31 cellular contexts compared by ENCODE assay signal in the genomic region with DNA sequence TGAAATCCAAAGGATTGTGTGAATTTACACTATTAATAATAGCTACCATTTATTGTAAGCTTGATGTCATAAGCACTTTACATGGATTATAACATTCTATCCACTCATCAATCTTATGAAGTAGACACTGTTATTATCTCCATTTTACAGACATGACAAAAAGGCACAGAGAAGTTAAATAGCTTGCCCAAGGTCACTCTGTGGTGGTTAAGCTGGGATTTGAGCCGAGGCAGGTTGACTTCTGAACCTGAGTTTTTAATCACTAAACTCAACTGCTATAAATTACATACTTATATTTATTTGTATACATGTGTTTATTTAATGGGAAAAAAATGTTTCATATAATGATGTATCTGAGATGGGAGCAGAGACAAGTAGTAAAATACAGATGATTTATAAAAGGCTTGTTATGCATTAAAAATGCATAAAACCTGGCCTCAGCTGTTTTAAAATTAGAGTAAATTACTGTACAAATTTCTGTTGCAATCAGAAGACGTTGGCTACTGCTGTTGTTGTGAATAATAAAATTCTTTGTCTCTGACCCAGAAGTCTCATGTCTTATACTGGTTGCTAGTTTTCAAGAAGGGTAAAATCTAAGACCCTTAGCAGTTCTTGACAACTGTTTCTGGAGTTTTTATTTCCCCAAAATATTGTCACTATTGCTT.
"Had no signal": no experiment of that assay in that cellular context is flagged by ENCODE, and none has a peak within 500 bp of the region (broad histone marks: within the 10 kb centered on the region; RNA-seq: fewer than 3 reads in every experiment).

No MANE protein-coding gene starts in this region.

- H3K36me3 ChIP-seq: breast epithelium, WERI-Rb-1 had no signal

- H3K27ac ChIP-seq: body of pancreas, PC-9, RWPE1, SK-N-MC, WERI-Rb-1 had no signal

- DNase-seq: activated CD4-positive, alpha-beta memory T cell treated with anti-CD3 and anti-CD28 coated beads, Interleukin-2, amount 10 ng/mL, durations not matched to agents 7 days and 5 days; activated CD4-positive, alpha-beta T cell treated with anti-CD3 and anti-CD28 coated beads for 1 hour; activated CD4-positive, alpha-beta T cell treated with anti-CD3 and anti-CD28 coated beads for 48 hours; activated CD4-positive, CD25-positive, alpha-beta regulatory T cell; activated CD8-positive, alpha-beta memory T cell treated with anti-CD3 and anti-CD28 coated beads for 24 hours; activated CD8-positive, alpha-beta memory T cell treated with anti-CD3 and anti-CD28 coated beads, Interleukin-2, amount 10 ng/mL, durations not matched to agents 7 days and 5 days; activated CD8-positive, alpha-beta memory T cell treated with anti-CD3 and anti-CD28 coated beads, Interleukin-2, amount 50 U/mL, for 48 hours; activated effector memory CD4-positive, alpha-beta T cell treated with anti-CD3 and anti-CD28 coated beads, Interleukin-2, amount 50 U/mL, for 16 hours; activated naive CD4-positive, alpha-beta T cell; activated naive CD4-positive, alpha-beta T cell treated with anti-CD3 and anti-CD28 coated beads, Interleukin-2, amount 50 U/mL, for 16 hours; activated naive CD8-positive, alpha-beta T cell treated with anti-CD3 and anti-CD28 coated beads, Interleukin-2, amount 10 ng/mL, durations not matched to agents 7 days and 5 days; activated T-cell treated with anti-CD3 and anti-CD28 coated beads, Interleukin-2, amount 50 U/mL, for 48 hours; body of pancreas; cerebellar nuclear complex; KG1; MM.1S; MV-4-11; NCI-H1092; NCI-H146; NCI-H187 treated with DMSO at 0.1 percent for 48 hours; NCI-H2081; NCI-H2171 treated with DMSO at 0.1 percent for 48 hours; NCI-H345; NCI-H524 treated with DMSO at 0.1 percent for 48 hours; PC-9; SIG-M5; T1000; WERI-Rb-1 had no signal

- H3K9me3 ChIP-seq: body of pancreas, breast epithelium had no signal

- H3K27me3 ChIP-seq: body of pancreas, breast epithelium had no signal

- H3K4me1 ChIP-seq: body of pancreas, breast epithelium had no signal

- H3K4me3 ChIP-seq: body of pancreas, breast epithelium, PC-9, SK-N-MC had no signal
